In genomic region chr6:137717074-137718073, GRCh38 we compare ENCODE assay signal across 8 cellular contexts.
DNase-seq lines count a peak whose midpoint lies in the region; ATAC-seq and TF ChIP-seq lines count a peak whose summit lies in the region.

No MANE protein-coding gene starts in this region.

- peaks cover 13% of the 10 kb centered on the region for H3K36me3 Mint-ChIP-seq in activated naive CD4-positive, alpha-beta T cell treated with anti-CD3 and anti-CD28 coated beads, Interleukin-2, amount 10 ng/mL, durations not matched to agents 7 days and 5 days

- H3K4me3 ChIP-seq in Jurkat, Clone E6-1 (ENCODE audit: low read length) = no peak overlapping the region
- H3K4me3 ChIP-seq in left lung = no peak overlapping the region

- no peaks in the 10 kb centered on the region for H3K9me3 ChIP-seq in left lung

- no peaks in the 10 kb centered on the region for H3K27me3 Mint-ChIP-seq in activated naive CD4-positive, alpha-beta T cell treated with anti-CD3 and anti-CD28 coated beads, Interleukin-2, amount 10 ng/mL, durations not matched to agents 7 days and 5 days

- no peaks in the 10 kb centered on the region for H3K27me3 ChIP-seq in left lung

- H3K36me3 ChIP-seq in left lung = no peaks in the 10 kb centered on the region

- peaks cover 12% of the 10 kb centered on the region for H3K9me3 Mint-ChIP-seq in activated naive CD4-positive, alpha-beta T cell treated with anti-CD3 and anti-CD28 coated beads, Interleukin-2, amount 10 ng/mL, durations not matched to agents 7 days and 5 days

- ATAC-seq in left lung (no peak), GM21447 (IDR thresholded peaks at IDR 0.05; ENCODE audit: unreplicated experiment) (no peak)

- CTCF ChIA-PET in activated naive CD4-positive, alpha-beta T cell treated with anti-CD3 and anti-CD28 coated beads, Interleukin-2, amount 10 ng/mL, durations not matched to agents 7 days and 5 days (lab: Charles Lee) = interaction anchor here (0.8 to 4.4 kb wide), 10 partner anchors 9 to 228 kb away, joined by 4 to 26 read pairs (median 7); partner anchors contain the start of gene TNFAIP3

- H3K4me1 ChIP-seq in left lung = peaks cover 0 to 24% of the 10 kb centered on the region in 2 donors

- peak; percentile 75 for DNase-seq in Jurkat, Clone E6-1 (ENCODE audit: low read depth, low spot score)
- peak; percentile 60 to 78 (median 70) for DNase-seq in T-helper 1 cell
- DNase-seq in activated naive CD4-positive, alpha-beta T cell treated with anti-CD3 and anti-CD28 coated beads, Interleukin-2, amount 10 ng/mL, durations not matched to agents 7 days and 5 days = peak; percentile 84
- DNase-seq in stimulated activated CD4-positive, alpha-beta T cell treated with anti-CD3 and anti-CD28 coated beads, TNF-alpha, amount 100 ng/mL, for 1 hour (ENCODE audit: low read depth in 3 of 3, low spot score in 1 of 3) = peak in 2 of 3 donors; percentile 33 to 59
- DNase-seq in GM10266 (ENCODE audit: extremely low spot score) = no peak
- no peak for DNase-seq in left lung
- DNase-seq in cardiac septum (ENCODE audit: low spot score) = no peak

- H3K27ac Mint-ChIP-seq in activated naive CD4-positive, alpha-beta T cell treated with anti-CD3 and anti-CD28 coated beads, Interleukin-2, amount 10 ng/mL, durations not matched to agents 7 days and 5 days = peak overlapping the region; percentile 78

- intact Hi-C loops in left lung (cut with DNase I) (no loop called here), cardiac septum (cut with DNase I) (no loop called here)

- no peak overlapping the region for H3K4me3 Mint-ChIP-seq in activated naive CD4-positive, alpha-beta T cell treated with anti-CD3 and anti-CD28 coated beads, Interleukin-2, amount 10 ng/mL, durations not matched to agents 7 days and 5 days

- H3K4me1 Mint-ChIP-seq in activated naive CD4-positive, alpha-beta T cell treated with anti-CD3 and anti-CD28 coated beads, Interleukin-2, amount 10 ng/mL, durations not matched to agents 7 days and 5 days = peaks cover 55% of the 10 kb centered on the region

- H3K27ac ChIP-seq in left lung = no peak overlapping the region

- TF ChIP-seq CTCF in GM10266 (IDR thresholded peaks at IDR 0.05; ENCODE audit: control insufficient read depth, insufficient read depth, low read depth, missing control alignments) (no peak), left lung (IDR thresholded peaks at IDR 0.05) (no peak)

Comparison
In these comparisons a context has a peak if more than half of its experiments do, and no peak if none do; other contexts are left out.
1. DNase-seq: peak in Jurkat, Clone E6-1 (single experiment), T-helper 1 cell (5 of 5), activated naive CD4-positive, alpha-beta T cell treated with anti-CD3 and anti-CD28 coated beads, Interleukin-2, amount 10 ng/mL, durations not matched to agents 7 days and 5 days (single experiment) and stimulated activated CD4-positive, alpha-beta T cell treated with anti-CD3 and anti-CD28 coated beads, TNF-alpha, amount 100 ng/mL, for 1 hour (2 of 3); none in GM10266 (single experiment), left lung (0 of 2) and cardiac septum (single experiment).